ENCODE assay signal across 7 cellular contexts in genomic region chr15:45873756-45874155, GRCh38.
A peak's percentile ranks its signal among the peaks of the same experiment; 100 is the strongest.
DNase-seq lines count a peak whose midpoint lies in the region; ATAC-seq, FAIRE-seq and TF ChIP-seq lines count a peak whose summit lies in the region.
"Not testable (repeated sequence)": the region's sequence is repeated elsewhere in the genome, so short reads cannot be mapped to it uniquely, and the experiment has no call there.

No MANE protein-coding gene starts in this region.

- DNase-seq in AG09309 (ENCODE audit: low read depth): peak; percentile 35
- peak; percentile 18 for DNase-seq in DMS 273 treated with DMSO at 0.1 percent for 48 hours (lab: John Stamatoyannopoulos, UW)
- DNase-seq in M059J (ENCODE audit: low read depth): peak; percentile 83
- DNase-seq in adipocyte (ENCODE audit: low read depth): peak; percentile 12
- DNase-seq in fibroblast of gingiva (ENCODE audit: low read depth): peak; percentile 31
- peak in 1 of 5 donors; percentile 58 for DNase-seq in heart left ventricle
- peak; percentile 80 for DNase-seq in kidney

- not testable (repeated sequence) for H3K4me1 ChIP-seq in adipocyte (ENCODE audit: control insufficient read depth, insufficient read depth, low read length); heart left ventricle; kidney (ENCODE audit: control insufficient read depth in 1 of 2, insufficient read depth in 1 of 2, low read depth in 1 of 2, low read length in 2 of 2)

- intact Hi-C loops in heart left ventricle (cut with DNase I); kidney (cut with DNase I): not testable (repeated sequence)

- TF ChIP-seq POLR2A in heart left ventricle (IDR thresholded peaks at IDR 0.05): not testable (repeated sequence)

- H3K9ac ChIP-seq in adipocyte (ENCODE audit: low read length); kidney (ENCODE audit: low read length in 2 of 2): not testable (repeated sequence)

- not testable (repeated sequence) for H3K9me3 ChIP-seq in adipocyte (ENCODE audit: control insufficient read depth, low read length); kidney (ENCODE audit: control insufficient read depth in 1 of 2, low read length in 2 of 2)
- H3K9me3 ChIP-seq in heart left ventricle: peaks cover 0 to 24% (median 9%) of the 10 kb centered on the region in 12 donors

- H3K36me3 ChIP-seq in adipocyte (ENCODE audit: control insufficient read depth, insufficient read depth, low read length, severe bottlenecking); heart left ventricle; kidney (ENCODE audit: control insufficient read depth in 1 of 2, insufficient read depth in 2 of 2, low read length in 2 of 2): not testable (repeated sequence)

- H3K27ac ChIP-seq in heart left ventricle; kidney (ENCODE audit: low read depth in 2 of 2, low read length in 2 of 2): not testable (repeated sequence)

- ATAC-seq in heart left ventricle: peak; percentile 58 to 69 (median 65)

- FAIRE-seq in kidney (lab: Jason Lieb, UNC): not testable (repeated sequence)

- WGBS in heart left ventricle, 4 donors: 69 to 80% (median 77%) methylated on average over 3 of the region's 3 CpGs

- H3K27me3 ChIP-seq in adipocyte (replicated peaks; ENCODE audit: control insufficient read depth, insufficient read depth, low read length); heart left ventricle: not testable (repeated sequence)

- TF ChIP-seq CTCF in AG09309 (IDR thresholded peaks at IDR 0.05; ENCODE audit: control insufficient read depth, insufficient read depth, low read depth, low read length, missing control alignments); heart left ventricle (IDR thresholded peaks at IDR 0.05); kidney (IDR thresholded peaks at IDR 0.05; ENCODE audit: borderline replicate concordance, extremely low read depth, insufficient read depth): not testable (repeated sequence)

- H3K4me3 ChIP-seq in AG09309 (ENCODE audit: control insufficient read depth, low read depth, low read length); adipocyte (ENCODE audit: low read length); heart left ventricle; kidney (ENCODE audit: low read length in 2 of 2): not testable (repeated sequence)
